ENCODE assay signal across 8 cellular contexts in the genomic region with DNA sequence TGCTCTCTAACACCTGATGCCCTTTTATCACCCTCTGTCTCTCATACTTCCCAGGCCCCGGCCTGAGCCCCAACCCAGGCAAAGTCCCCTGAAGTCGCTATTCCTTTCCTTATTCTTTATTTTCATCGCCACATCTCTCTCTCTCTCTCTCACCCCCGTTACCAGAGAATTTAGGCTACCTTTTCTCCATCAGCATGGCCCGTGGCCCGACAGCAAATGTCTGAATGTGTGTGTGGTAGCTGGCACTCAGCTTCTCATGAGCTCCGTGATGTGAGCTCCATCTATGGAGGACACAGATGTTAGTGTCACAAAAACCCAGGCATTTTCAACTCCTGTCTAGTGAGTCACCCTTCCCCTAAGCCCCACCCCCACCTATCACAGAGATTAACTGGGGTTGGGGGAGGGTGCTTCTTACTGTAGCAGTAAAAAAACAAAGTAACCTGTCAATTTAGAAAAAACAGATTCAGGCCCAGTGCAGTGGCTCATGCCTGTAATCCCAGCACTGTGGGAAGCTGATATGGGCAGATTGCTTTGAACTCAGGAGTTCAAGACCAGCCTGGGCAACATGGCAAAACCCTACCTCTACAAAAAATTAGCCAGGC. TPM values are rescaled to one million over a fixed set of nuclear protein-coding genes. Genes with fewer than 3 reads are reported as not detected.
DNase-seq lines count a peak whose midpoint lies in the region; ATAC-seq and TF ChIP-seq lines count a peak whose summit lies in the region.

No MANE protein-coding gene starts in this region.

- H3K27me3 Mint-ChIP-seq in CD4-positive, alpha-beta T cell = no peaks in the 10 kb centered on the region
- H3K27me3 Mint-ChIP-seq in immature natural killer cell (ENCODE audit: low read depth in 3 of 3) = peaks cover 5 to 9% (median 8%) of the 10 kb centered on the region in 3 donors

- H3K9me3 ChIP-seq in CD4-positive, alpha-beta T cell (ENCODE audit: control insufficient read depth, low read length) = no peaks in the 10 kb centered on the region
- H3K9me3 ChIP-seq in Panc1 (ENCODE audit: control insufficient read depth, insufficient read depth, low read depth, low read length) = no peaks in the 10 kb centered on the region

- H3K4me1 Mint-ChIP-seq in CD4-positive, alpha-beta T cell (ENCODE audit: low read depth) = peaks cover 77% of the 10 kb centered on the region
- peaks cover 89 to 95% of the 10 kb centered on the region in 2 donors for H3K4me1 Mint-ChIP-seq in immature natural killer cell

- TF ChIP-seq CTCF in CD4-positive, alpha-beta T cell (IDR thresholded peaks at IDR 0.05) = peak; percentile 34
- no peak for TF ChIP-seq CTCF in Panc1 (IDR thresholded peaks at IDR 0.05)

- no peaks in the 10 kb centered on the region for H3K9me3 Mint-ChIP-seq in CD4-positive, alpha-beta T cell
- H3K9me3 Mint-ChIP-seq in immature natural killer cell = no peaks in the 10 kb centered on the region

- CTCF ChIA-PET in CD4-positive, alpha-beta T cell (lab: Charles Lee) = interaction anchor here (0.7 to 6.1 kb wide), 24 partner anchors 17 to 428 kb away, joined by 3 to 33 read pairs (median 5); a partner anchor contains a TSS
- CTCF ChIA-PET in Panc1 (lab: Charles Lee) = interaction anchor here (0.7 kb wide), 3 partner anchors 19 to 437 kb away, joined by 3 to 5 read pairs (median 3); no protein-coding TSS in a partner anchor

- DNase-seq in CD4-positive, alpha-beta T cell = peak; percentile 50 to 89 (median 76)
- DNase-seq in H7 = peak; percentile 64
- DNase-seq in Panc1 (ENCODE audit: low read depth, low spot score) = no peak
- peak; percentile 77 for DNase-seq in activated effector memory CD4-positive, alpha-beta T cell treated with Interleukin-2 at 50 U/mL for 16 hours
- peak; percentile 71 to 81 (median 71) for DNase-seq in immature natural killer cell
- DNase-seq in stimulated activated CD4-positive, alpha-beta T cell treated with anti-CD3 and anti-CD28 coated beads, Interleukin-4, amount 100 ng/mL, for 4 hours = peak; percentile 58 to 88
- no peak for DNase-seq in NCI-H345 (lab: John Stamatoyannopoulos, UW)

- H3K4me3 ChIP-seq in H7 (ENCODE audit: insufficient read depth, low read depth, low read length) (no peak overlapping the region), Panc1 (ENCODE audit: low read depth in 2 of 2, low read length in 2 of 2) (no peak overlapping the region)

- peak; percentile 88 for ATAC-seq in CD4-positive, alpha-beta T cell (ENCODE audit: poor library complexity)
- ATAC-seq in Panc1 (no peak; the same call in 1 of the 2 replicates), GM21526 (IDR thresholded peaks at IDR 0.05; ENCODE audit: low FRiP score, unreplicated experiment) (no peak)

- H3K27ac ChIP-seq in CD4-positive, alpha-beta T cell (ENCODE audit: low read depth, low read length) = peak overlapping the region; percentile 94
- H3K27ac ChIP-seq in Panc1 (ENCODE audit: low read length) = peak overlapping the region; percentile 88

- in situ Hi-C loops in Panc1 (cut with HindIII; ENCODE audit: low pct_unique_long_range_greater_than_20kb, low sequenced_read_pairs) = no loop called here

- no peaks in the 10 kb centered on the region for H3K27me3 ChIP-seq in CD4-positive, alpha-beta T cell (ENCODE audit: control insufficient read depth, insufficient read depth, low read length)
- H3K27me3 ChIP-seq in H7 (ENCODE audit: control insufficient read depth, insufficient read depth, low read length) = no peaks in the 10 kb centered on the region
- no peaks in the 10 kb centered on the region for H3K27me3 ChIP-seq in Panc1 (ENCODE audit: control insufficient read depth, insufficient read depth, low read length)

- POLR2A ChIA-PET in CD4-positive, alpha-beta T cell (lab: Charles Lee) = interaction anchor here (0.6 to 6.1 kb wide), 42 partner anchors 8 to 442 kb away, joined by 3 to 155 read pairs (median 8); a partner anchor contains a TSS
- POLR2A ChIA-PET in Panc1 (lab: Charles Lee) = no interaction called here

- H3K4me3 Mint-ChIP-seq in CD4-positive, alpha-beta T cell = peak overlapping the region; percentile 84
- peak overlapping the region; percentile 83 to 99 (median 91) for H3K4me3 Mint-ChIP-seq in immature natural killer cell

- H3K27ac Mint-ChIP-seq in CD4-positive, alpha-beta T cell = peak overlapping the region; percentile 91
- H3K27ac Mint-ChIP-seq in immature natural killer cell = peak overlapping the region; percentile 98 to 100 (median 100)

- H3K36me3 Mint-ChIP-seq in CD4-positive, alpha-beta T cell (ENCODE audit: low read depth) = no peaks in the 10 kb centered on the region
- peaks cover 0 to 11% (median 8%) of the 10 kb centered on the region in 3 donors for H3K36me3 Mint-ChIP-seq in immature natural killer cell

- BruUV-seq in Panc1 (replicated peaks; lab: Mats Ljungman, UMichigan) = no TSS peak

- intact Hi-C loops in CD4-positive, alpha-beta T cell (cut with DNase I, micrococcal nuclease) = loop anchor here (1.0 to 5.0 kb wide), 10 partner anchors 21 to 200 kb away; a partner anchor contains a TSS
- intact Hi-C loops in Panc1 (cut with micrococcal nuclease; ENCODE audit: unreplicated experiment) = loop anchor here (10.0 kb wide), 1 partner anchor 88 kb away; no protein-coding TSS in a partner anchor

- no peaks in the 10 kb centered on the region for H3K36me3 ChIP-seq in H7 (replicated peaks; ENCODE audit: control insufficient read depth, insufficient read depth, low read length)
- no peaks in the 10 kb centered on the region for H3K36me3 ChIP-seq in Panc1 (ENCODE audit: control insufficient read depth, insufficient read depth, low read length)

- H3K4me1 ChIP-seq in Panc1 (ENCODE audit: control insufficient read depth, insufficient read depth, low read length) = peaks cover 38% of the 10 kb centered on the region

RNA-seq across cellular contexts. Expression of a gene that starts 53.8 kb away (rescaled TPM):
- 10 to 100 TPM; 30.4 to 32.4 TPM for total RNA-seq in CD4-positive, alpha-beta T cell
- 8.2 and 8.4 TPM in 2 replicates for total RNA-seq in H7 (2014; rRNA removed; shearing (Covaris generic))
- 6.1 TPM for total RNA-seq in Panc1 (2021; ENCODE audit: unreplicated experiment)
- polyA plus RNA-seq in Panc1 (2012; ENCODE audit: insufficient read length) = 3.7 TPM
- polyA plus RNA-seq in immature natural killer cell = 10 to 100 TPM in 2 of 3 donors, 1 to 10 TPM in 1; 7.8 to 19.2 (median 14.4) TPM

Comparison
In these comparisons a context has a peak if more than half of its experiments do, and no peak if none do; other contexts are left out.
1. DNase-seq: peak in CD4-positive, alpha-beta T cell (10 of 10), H7 (single experiment), activated effector memory CD4-positive, alpha-beta T cell treated with Interleukin-2 at 50 U/mL for 16 hours (single experiment), immature natural killer cell (3 of 3) and stimulated activated CD4-positive, alpha-beta T cell treated with anti-CD3 and anti-CD28 coated beads, Interleukin-4, amount 100 ng/mL, for 4 hours (2 of 2); none in Panc1 (single experiment) and NCI-H345 (single experiment).